In genomic region chr17:44192750-44193149, GRCh38 we compare ENCODE assay signal across 15 cellular contexts. TPM values are rescaled to one million over a fixed set of nuclear protein-coding genes. Genes with fewer than 3 reads are reported as not detected.
A peak's percentile ranks its signal among the peaks of the same experiment; 100 is the strongest.
DNase-seq lines count a peak whose midpoint lies in the region; ATAC-seq and TF ChIP-seq lines count a peak whose summit lies in the region.
"Had no signal": no experiment of that assay in that cellular context is flagged by ENCODE, and none has a peak within 500 bp of the region (broad histone marks: within the 10 kb centered on the region; RNA-seq: fewer than 3 reads in every experiment).

No MANE protein-coding gene starts in this region.

- H3K27ac ChIP-seq in muscle layer of colon (ENCODE audit: low read depth, low read length) (peak overlapping the region; percentile 2), transverse colon (peak overlapping the region; percentile 59 to 69 (median 60))
- no peak overlapping the region for H3K27ac ChIP-seq in CD8-positive, alpha-beta memory T cell (ENCODE audit: low read depth, low read length)
- H3K27ac ChIP-seq in CD4-positive, alpha-beta T cell (ENCODE audit: low read depth, low read length) = no peak overlapping the region

- H3K9me3 ChIP-seq in adipocyte (ENCODE audit: control insufficient read depth, low read length) (no peaks in the 10 kb centered on the region), muscle layer of colon (ENCODE audit: low read length) (no peaks in the 10 kb centered on the region), transverse colon (no peaks in the 10 kb centered on the region)
- H3K9me3 ChIP-seq in CD8-positive, alpha-beta memory T cell (ENCODE audit: low read length) = no peaks in the 10 kb centered on the region
- H3K9me3 ChIP-seq in CD4-positive, alpha-beta T cell (ENCODE audit: control insufficient read depth, low read length) = no peaks in the 10 kb centered on the region
- H3K9me3 ChIP-seq: sigmoid colon had no signal

- H3K4me3 ChIP-seq in adipocyte (ENCODE audit: low read length) (no peak overlapping the region), muscle layer of colon (ENCODE audit: low read depth in 1 of 2, low read length in 2 of 2) (no peak overlapping the region), transverse colon (no peak overlapping the region)
- no peak overlapping the region for H3K4me3 ChIP-seq in CD8-positive, alpha-beta memory T cell (ENCODE audit: low read length)
- H3K4me3 ChIP-seq: sigmoid colon had no signal

- DNase-seq in activated naive CD4-positive, alpha-beta T cell treated with anti-CD3 and anti-CD28 coated beads for 36 hours = no peak
- DNase-seq in activated naive CD4-positive, alpha-beta T cell treated with anti-CD3 and anti-CD28 coated beads, Interleukin-2, amount 50 U/mL, for 16 hours = no peak
- no peak for DNase-seq in adipocyte (ENCODE audit: low read depth)
- no peak for DNase-seq in transverse colon
- DNase-seq in CD8-positive, alpha-beta memory T cell = no peak
- DNase-seq in CD4-positive, alpha-beta T cell = no peak
- DNase-seq: ACHN; activated CD8-positive, alpha-beta memory T cell treated with anti-CD3 and anti-CD28 coated beads, Interleukin-2, amount 10 ng/mL, durations not matched to agents 7 days and 5 days; NCI-H1417 treated with DMSO at 0.1 percent for 48 hours; NCI-H774; SIG-M5; sigmoid colon had no signal

- POLR2A ChIA-PET in CD8-positive, alpha-beta memory T cell (lab: Charles Lee) = no interaction called here
- POLR2A ChIA-PET in CD4-positive, alpha-beta T cell (lab: Charles Lee) = no interaction called here

- H3K27me3 ChIP-seq in adipocyte (replicated peaks; ENCODE audit: control insufficient read depth, insufficient read depth, low read length) = no peaks in the 10 kb centered on the region
- no peaks in the 10 kb centered on the region for H3K27me3 ChIP-seq in muscle layer of colon (ENCODE audit: control insufficient read depth in 1 of 2, insufficient read depth in 2 of 2, low read length in 2 of 2)
- H3K27me3 ChIP-seq in transverse colon = no peaks in the 10 kb centered on the region
- no peaks in the 10 kb centered on the region for H3K27me3 ChIP-seq in CD8-positive, alpha-beta memory T cell (ENCODE audit: insufficient read depth, low read length, poor library complexity, severe bottlenecking)
- H3K27me3 ChIP-seq in CD4-positive, alpha-beta T cell (ENCODE audit: control insufficient read depth, insufficient read depth, low read length) = no peaks in the 10 kb centered on the region
- H3K27me3 ChIP-seq: sigmoid colon had no signal

- no peak for ATAC-seq in HG03175 (IDR thresholded peaks at IDR 0.05; ENCODE audit: unreplicated experiment)
- ATAC-seq in CD4-positive, alpha-beta T cell (ENCODE audit: poor library complexity) = no peak
- ATAC-seq: activated CD8-positive, alpha-beta memory T cell treated with anti-CD3 and anti-CD28 coated beads, Interleukin-2, amount 10 ng/mL, durations not matched to agents 7 days and 5 days had no signal

- H3K4me1 ChIP-seq in adipocyte (ENCODE audit: control insufficient read depth, insufficient read depth, low read length) (peaks cover 35% of the 10 kb centered on the region), muscle layer of colon (ENCODE audit: insufficient read depth, low read length) (peaks cover 18% of the 10 kb centered on the region), transverse colon (peaks cover 4 to 30% (median 24%) of the 10 kb centered on the region in 4 donors)
- H3K4me1 ChIP-seq in CD8-positive, alpha-beta memory T cell (ENCODE audit: insufficient read depth, low read length) = peaks cover 13% of the 10 kb centered on the region

- intact Hi-C loops in activated naive CD4-positive, alpha-beta T cell treated with anti-CD3 and anti-CD28 coated beads for 36 hours (cut with micrococcal nuclease) = no loop called here
- intact Hi-C loops in transverse colon (cut with DNase I; ENCODE audit: low total_unique reads) = loop anchor here (10.0 kb wide), 1 partner anchor 1988 kb away; no protein-coding TSS in a partner anchor
- intact Hi-C loops in CD4-positive, alpha-beta T cell (cut with DNase I, micrococcal nuclease) = no loop called here

- in situ Hi-C loops in transverse colon (cut with MboI; ENCODE audit: low pct_ligation_motif_present in 1 of 4, low pct_unique_long_range_greater_than_20kb in 1 of 4, low sequenced_read_pairs in 3 of 4) = no loop called here

- H3K9ac ChIP-seq in adipocyte (ENCODE audit: low read length) (peak overlapping the region; percentile 54), muscle layer of colon (ENCODE audit: low read length) (no peak overlapping the region)

- no peak for TF ChIP-seq EP300 in transverse colon (IDR thresholded peaks at IDR 0.05; ENCODE audit: low read depth)

- H3K27me3 Mint-ChIP-seq in activated naive CD4-positive, alpha-beta T cell treated with anti-CD3 and anti-CD28 coated beads for 36 hours (ENCODE audit: low read depth) = no peaks in the 10 kb centered on the region
- H3K27me3 Mint-ChIP-seq in CD8-positive, alpha-beta memory T cell = no peaks in the 10 kb centered on the region
- no peaks in the 10 kb centered on the region for H3K27me3 Mint-ChIP-seq in CD4-positive, alpha-beta T cell
- H3K27me3 Mint-ChIP-seq: activated CD8-positive, alpha-beta memory T cell treated with anti-CD3 and anti-CD28 coated beads, Interleukin-2, amount 10 ng/mL, durations not matched to agents 7 days and 5 days had no signal

- peak overlapping the region; percentile 81 for H3K27ac Mint-ChIP-seq in activated naive CD4-positive, alpha-beta T cell treated with anti-CD3 and anti-CD28 coated beads for 36 hours
- H3K27ac Mint-ChIP-seq in CD8-positive, alpha-beta memory T cell = no peak overlapping the region
- H3K27ac Mint-ChIP-seq in CD4-positive, alpha-beta T cell = no peak overlapping the region
- H3K27ac Mint-ChIP-seq: activated CD8-positive, alpha-beta memory T cell treated with anti-CD3 and anti-CD28 coated beads, Interleukin-2, amount 10 ng/mL, durations not matched to agents 7 days and 5 days had no signal

- peaks cover 21% of the 10 kb centered on the region for H3K4me1 Mint-ChIP-seq in activated naive CD4-positive, alpha-beta T cell treated with anti-CD3 and anti-CD28 coated beads for 36 hours (ENCODE audit: low read depth)
- peaks cover 17 to 25% (median 23%) of the 10 kb centered on the region in 3 donors for H3K4me1 Mint-ChIP-seq in CD8-positive, alpha-beta memory T cell
- H3K4me1 Mint-ChIP-seq in CD4-positive, alpha-beta T cell (ENCODE audit: low read depth) = peaks cover 26% of the 10 kb centered on the region

- CTCF ChIA-PET in activated naive CD4-positive, alpha-beta T cell treated with anti-CD3 and anti-CD28 coated beads for 36 hours (lab: Charles Lee) = no interaction called here
- CTCF ChIA-PET in CD8-positive, alpha-beta memory T cell (lab: Charles Lee) = interaction anchor here (1.2 kb wide), 1 partner anchor 11 kb away, joined by 3 read pairs; no protein-coding TSS in a partner anchor
- CTCF ChIA-PET in CD4-positive, alpha-beta T cell (lab: Charles Lee) = no interaction called here

- no peak overlapping the region for H3K4me3 Mint-ChIP-seq in activated naive CD4-positive, alpha-beta T cell treated with anti-CD3 and anti-CD28 coated beads for 36 hours
- peak overlapping the region in 1 of 7 donors; percentile 42 for H3K4me3 Mint-ChIP-seq in CD8-positive, alpha-beta memory T cell
- H3K4me3 Mint-ChIP-seq in CD4-positive, alpha-beta T cell = no peak overlapping the region
- H3K4me3 Mint-ChIP-seq: activated CD8-positive, alpha-beta memory T cell treated with anti-CD3 and anti-CD28 coated beads, Interleukin-2, amount 10 ng/mL, durations not matched to agents 7 days and 5 days had no signal

- no peaks in the 10 kb centered on the region for H3K9me3 Mint-ChIP-seq in activated naive CD4-positive, alpha-beta T cell treated with anti-CD3 and anti-CD28 coated beads for 36 hours
- no peaks in the 10 kb centered on the region for H3K9me3 Mint-ChIP-seq in CD8-positive, alpha-beta memory T cell
- no peaks in the 10 kb centered on the region for H3K9me3 Mint-ChIP-seq in CD4-positive, alpha-beta T cell

- H3K36me3 ChIP-seq in adipocyte (ENCODE audit: control insufficient read depth, insufficient read depth, low read length, severe bottlenecking) = peaks cover 69% of the 10 kb centered on the region
- H3K36me3 ChIP-seq in muscle layer of colon (ENCODE audit: insufficient read depth, low read length) = peaks cover 62% of the 10 kb centered on the region
- peaks cover 0 to 26% (median 7%) of the 10 kb centered on the region in 4 donors for H3K36me3 ChIP-seq in transverse colon
- peaks cover 36% of the 10 kb centered on the region for H3K36me3 ChIP-seq in CD8-positive, alpha-beta memory T cell (ENCODE audit: insufficient read depth, low read length)

- 87% methylated on average over 5 of the region's 5 CpGs; no CpG with 5 or more reads in 1 of the 2 donors for WGBS in transverse colon (ENCODE audit: low coverage in 1 of 2), 2 donors

- peaks cover 28% of the 10 kb centered on the region for H3K36me3 Mint-ChIP-seq in activated naive CD4-positive, alpha-beta T cell treated with anti-CD3 and anti-CD28 coated beads for 36 hours (ENCODE audit: low read depth)
- peaks cover 0 to 76% (median 10%) of the 10 kb centered on the region in 3 donors for H3K36me3 Mint-ChIP-seq in CD8-positive, alpha-beta memory T cell
- H3K36me3 Mint-ChIP-seq in CD4-positive, alpha-beta T cell (ENCODE audit: low read depth) = peaks cover 74% of the 10 kb centered on the region

- no peak for TF ChIP-seq CTCF in transverse colon (IDR thresholded peaks at IDR 0.05)
- TF ChIP-seq CTCF in CD4-positive, alpha-beta T cell (IDR thresholded peaks at IDR 0.05) = no peak

- TF ChIP-seq POLR2A in transverse colon (IDR thresholded peaks at IDR 0.05) = no peak

RNA-seq across cellular contexts. Expression of gene TMUB2, which starts 6.0 kb away (rescaled TPM):
- total RNA-seq in activated naive CD4-positive, alpha-beta T cell treated with anti-CD3 and anti-CD28 coated beads for 36 hours = 10 to 100 TPM; 21.2 to 22.9 TPM
- 10 to 100 TPM; 53.4 to 70.5 (median 60.6) TPM for total RNA-seq in transverse colon
- total RNA-seq in CD8-positive, alpha-beta memory T cell = 10 to 100 TPM; 20.8 to 22.5 TPM
- 37.5 TPM for polyA plus RNA-seq in CD8-positive, alpha-beta memory T cell
- 10 to 100 TPM; 33.3 to 34.8 TPM for total RNA-seq in CD4-positive, alpha-beta T cell

RNA-seq across cellular contexts. Expression of gene ATXN7L3, which starts 6.9 kb away (rescaled TPM):
- total RNA-seq in activated naive CD4-positive, alpha-beta T cell treated with anti-CD3 and anti-CD28 coated beads for 36 hours = 10 to 100 TPM; 53.3 to 53.9 TPM
- 10 to 100 TPM; 44.1 to 77.4 (median 52.3) TPM for total RNA-seq in transverse colon
- 100 to 1,000 TPM in 1 of 2 experiments, 10 to 100 TPM in 1; 96.6 to 111 TPM for total RNA-seq in CD8-positive, alpha-beta memory T cell
- 15.4 TPM for polyA plus RNA-seq in CD8-positive, alpha-beta memory T cell
- 10 to 100 TPM; 85.2 to 99.2 TPM for total RNA-seq in CD4-positive, alpha-beta T cell

RNA-seq across cellular contexts. Expression of gene ASB16, which starts 22.2 kb away (rescaled TPM):
- under 1 TPM in 1 of 2 experiments, not detected in 1; 0.12 TPM for total RNA-seq in activated naive CD4-positive, alpha-beta T cell treated with anti-CD3 and anti-CD28 coated beads for 36 hours
- total RNA-seq in transverse colon = 1 to 10 TPM in 2 of 4 donors, not detected in 2; 1.2 to 2.6 TPM
- total RNA-seq in CD8-positive, alpha-beta memory T cell = under 1 TPM in 1 of 2 experiments, not detected in 1; 0.11 TPM
- polyA plus RNA-seq in CD8-positive, alpha-beta memory T cell = 0.10 TPM
- total RNA-seq in CD4-positive, alpha-beta T cell = under 1 TPM in 1 of 2 experiments, not detected in 1; 0.11 TPM
- total RNA-seq: fibroblast of villous mesenchyme had no signal

RNA-seq across cellular contexts. Expression of gene UBTF, which starts 26.7 kb away (rescaled TPM):
- total RNA-seq in activated naive CD4-positive, alpha-beta T cell treated with anti-CD3 and anti-CD28 coated beads for 36 hours = 10 to 100 TPM; 91.8 to 92.6 TPM
- total RNA-seq in transverse colon = 10 to 100 TPM; 49.4 to 61.6 (median 60.4) TPM
- total RNA-seq in CD8-positive, alpha-beta memory T cell = 100 to 1,000 TPM; 186 to 199 TPM
- polyA plus RNA-seq in CD8-positive, alpha-beta memory T cell = 78.0 TPM
- 100 to 1,000 TPM; 148 to 158 TPM for total RNA-seq in CD4-positive, alpha-beta T cell

RNA-seq across cellular contexts. Expression of gene HROB, which starts 51.0 kb away (rescaled TPM):
- total RNA-seq in activated naive CD4-positive, alpha-beta T cell treated with anti-CD3 and anti-CD28 coated beads for 36 hours = 10 to 100 TPM; 16.9 to 17.6 TPM
- total RNA-seq in transverse colon = 10 to 100 TPM in 2 of 4 donors, under 1 TPM in 2; 0.32 to 16.9 (median 8.5) TPM
- total RNA-seq in CD8-positive, alpha-beta memory T cell = 10 to 100 TPM; 16.2 to 16.5 TPM
- not detected for polyA plus RNA-seq in CD8-positive, alpha-beta memory T cell
- total RNA-seq in CD4-positive, alpha-beta T cell = 1 to 10 TPM; 1.6 TPM

Comparison
In these comparisons a context has a peak if more than half of its experiments do, and no peak if none do; other contexts are left out.
1. H3K27ac ChIP-seq: peak in muscle layer of colon (single experiment) and transverse colon (4 of 4); none in CD8-positive, alpha-beta memory T cell (single experiment) and CD4-positive, alpha-beta T cell (single experiment).